22 cellular contexts compared by ENCODE assay signal in genomic region chr5:78568676-78569075, GRCh38.
A peak's percentile ranks its signal among the peaks of the same experiment; 100 is the strongest.
DNase-seq lines count a peak whose midpoint lies in the region; ATAC-seq, FAIRE-seq and TF ChIP-seq lines count a peak whose summit lies in the region.
"Had no signal": no experiment of that assay in that cellular context is flagged by ENCODE, and none has a peak within 500 bp of the region (broad histone marks: within the 10 kb centered on the region; RNA-seq: fewer than 3 reads in every experiment).

No MANE protein-coding gene starts in this region.

- H4K8ac ChIP-seq in trophoblast cell (ENCODE audit: low read depth, low read length), result no peak overlapping the region

- peak overlapping the region; percentile 91 for H3K27ac Mint-ChIP-seq in Calu3 (ENCODE audit: unreplicated experiment)
- peak overlapping the region; percentile 6 for H3K27ac Mint-ChIP-seq in astrocyte (ENCODE audit: unreplicated experiment)
- no peak overlapping the region for H3K27ac Mint-ChIP-seq in Caco-2 (ENCODE audit: unreplicated experiment)
- H3K27ac Mint-ChIP-seq in activated naive CD4-positive, alpha-beta T cell treated with anti-CD3 and anti-CD28 coated beads for 36 hours, result no peak overlapping the region
- H3K27ac Mint-ChIP-seq: activated CD8-positive, alpha-beta memory T cell treated with anti-CD3 and anti-CD28 coated beads, Interleukin-2, amount 10 ng/mL, durations not matched to agents 7 days and 5 days; activated naive CD8-positive, alpha-beta T cell treated with anti-CD3 and anti-CD28 coated beads, Interleukin-2, amount 50 U/mL, for 24 hours; effector memory CD8-positive, alpha-beta T cell; IgD-negative memory B cell; progenitor cell of endocrine pancreas; stimulated activated naive CD8-positive, alpha-beta T cell treated with anti-CD3 and anti-CD28 coated beads, Interleukin-15, Interleukin-2, amounts not matched to agents 100 ng/mL and 50 ng/mL, for 24 hours had no signal

- H3K4ac ChIP-seq in trophoblast cell (ENCODE audit: low read depth, low read length), result peak overlapping the region; percentile 40

- BruUV-seq in Calu3 (replicated peaks; lab: Mats Ljungman, UMichigan), result no TSS peak
- no TSS peak for BruUV-seq in Caco-2 (replicated peaks; lab: Mats Ljungman, UMichigan)

- H3K18ac ChIP-seq in trophoblast cell (ENCODE audit: low read length), result no peak overlapping the region

- H3K79me2 ChIP-seq in astrocyte (ENCODE audit: insufficient read depth, low read length) (peaks cover 61% of the 10 kb centered on the region), trophoblast cell (ENCODE audit: control insufficient read depth, insufficient read depth, low read length, poor library complexity) (peaks cover 2% of the 10 kb centered on the region)

- H4K20me1 ChIP-seq in astrocyte (ENCODE audit: insufficient read depth, low read length), result peaks cover 16% of the 10 kb centered on the region
- H4K20me1 ChIP-seq: BLaER1 treated with 17β-estradiol and CSF1 and Interleukin-3, amounts not matched to agents 10 nM and 100 nM had no signal

- H3K14ac ChIP-seq in trophoblast cell (ENCODE audit: low read length), result no peak overlapping the region

- ATAC-seq in HG02610 (IDR thresholded peaks at IDR 0.05; ENCODE audit: unreplicated experiment), result no peak
- ATAC-seq: activated CD8-positive, alpha-beta memory T cell treated with anti-CD3 and anti-CD28 coated beads, Interleukin-2, amount 10 ng/mL, durations not matched to agents 7 days and 5 days; activated naive CD8-positive, alpha-beta T cell treated with anti-CD3 and anti-CD28 coated beads, Interleukin-2, amount 50 U/mL, for 24 hours; effector memory CD8-positive, alpha-beta T cell had no signal

- H3K9ac ChIP-seq in astrocyte (ENCODE audit: low read length), result no peak overlapping the region
- H3K9ac ChIP-seq in trophoblast cell (ENCODE audit: low read length), result no peak overlapping the region
- H3K9ac ChIP-seq: BLaER1 treated with 17β-estradiol and CSF1 and Interleukin-3, amounts not matched to agents 10 nM and 100 nM had no signal

- H2BK120ac ChIP-seq in trophoblast cell (ENCODE audit: insufficient read depth, low read length, poor library complexity), result no peak overlapping the region

- H2BK5ac ChIP-seq in trophoblast cell (ENCODE audit: low read depth, low read length, poor library complexity), result no peak overlapping the region

- CTCF ChIA-PET in Calu3 (lab: Charles Lee), result interaction anchor here (1.1 to 1.8 kb wide), 4 partner anchors 8 to 70 kb away, joined by 3 to 7 read pairs (median 4); no protein-coding TSS in a partner anchor
- CTCF ChIA-PET in Caco-2 (lab: Charles Lee), result no interaction called here
- CTCF ChIA-PET in activated naive CD4-positive, alpha-beta T cell treated with anti-CD3 and anti-CD28 coated beads for 36 hours (lab: Charles Lee), result no interaction called here

- H3K27me3 ChIP-seq in astrocyte (ENCODE audit: insufficient read depth, low read length), result no peaks in the 10 kb centered on the region
- H3K27me3 ChIP-seq in layer of hippocampus (ENCODE audit: control insufficient read depth, insufficient read depth, low read length), result no peaks in the 10 kb centered on the region
- H3K27me3 ChIP-seq in trophoblast cell (ENCODE audit: insufficient read depth, low read length), result no peaks in the 10 kb centered on the region
- no peaks in the 10 kb centered on the region for H3K27me3 ChIP-seq in Caco-2 (replicated peaks; ENCODE audit: control insufficient read depth, insufficient read depth, low read length)
- H3K27me3 ChIP-seq: BLaER1 treated with 17β-estradiol and CSF1 and Interleukin-3, amounts not matched to agents 10 nM and 100 nM had no signal

- H3K36me3 ChIP-seq in astrocyte (ENCODE audit: insufficient read depth, low read length) (no peaks in the 10 kb centered on the region), trophoblast cell (ENCODE audit: control insufficient read depth in 1 of 2, insufficient read depth in 2 of 2, low read length in 2 of 2) (no peaks in the 10 kb centered on the region), Caco-2 (ENCODE audit: control insufficient read depth, insufficient read depth, low read length) (no peaks in the 10 kb centered on the region)

- H3K4me3 Mint-ChIP-seq in Calu3 (ENCODE audit: low read depth, unreplicated experiment) (peak overlapping the region; percentile 44), astrocyte (ENCODE audit: unreplicated experiment) (no peak overlapping the region), Caco-2 (ENCODE audit: unreplicated experiment) (no peak overlapping the region)
- no peak overlapping the region for H3K4me3 Mint-ChIP-seq in activated naive CD4-positive, alpha-beta T cell treated with anti-CD3 and anti-CD28 coated beads for 36 hours
- H3K4me3 Mint-ChIP-seq: activated CD8-positive, alpha-beta memory T cell treated with anti-CD3 and anti-CD28 coated beads, Interleukin-2, amount 10 ng/mL, durations not matched to agents 7 days and 5 days; activated naive CD8-positive, alpha-beta T cell treated with anti-CD3 and anti-CD28 coated beads, Interleukin-2, amount 50 U/mL, for 24 hours; effector memory CD8-positive, alpha-beta T cell; stimulated activated naive CD8-positive, alpha-beta T cell treated with anti-CD3 and anti-CD28 coated beads, Interleukin-15, Interleukin-2, amounts not matched to agents 100 ng/mL and 50 ng/mL, for 24 hours had no signal

- H3K4me2 ChIP-seq in astrocyte (ENCODE audit: low read length) (no peak overlapping the region), trophoblast cell (ENCODE audit: low read length) (no peak overlapping the region)

- H2AK5ac ChIP-seq in trophoblast cell (ENCODE audit: low read length), result peak overlapping the region; percentile 35

- intact Hi-C loops in Calu3 (cut with micrococcal nuclease; ENCODE audit: unreplicated experiment) (loop anchor here (5.0 to 10.0 kb wide), 2 partner anchors 34 to 56 kb away; no protein-coding TSS in a partner anchor), Caco-2 (cut with micrococcal nuclease; ENCODE audit: unreplicated experiment) (no loop called here)
- intact Hi-C loops in activated naive CD4-positive, alpha-beta T cell treated with anti-CD3 and anti-CD28 coated beads for 36 hours (cut with micrococcal nuclease), result no loop called here

- H3K36me3 Mint-ChIP-seq in Calu3 (ENCODE audit: insufficient read depth, unreplicated experiment) (peaks cover 17% of the 10 kb centered on the region), astrocyte (ENCODE audit: low read depth, unreplicated experiment) (no peaks in the 10 kb centered on the region), Caco-2 (ENCODE audit: insufficient read depth, unreplicated experiment) (peaks cover 13% of the 10 kb centered on the region)
- H3K36me3 Mint-ChIP-seq in activated naive CD4-positive, alpha-beta T cell treated with anti-CD3 and anti-CD28 coated beads for 36 hours (ENCODE audit: low read depth), result no peaks in the 10 kb centered on the region
- H3K36me3 Mint-ChIP-seq: activated CD8-positive, alpha-beta memory T cell treated with anti-CD3 and anti-CD28 coated beads, Interleukin-2, amount 10 ng/mL, durations not matched to agents 7 days and 5 days had no signal

- no CpG with 5 or more reads among the region's 3 CpGs for WGBS in trophoblast cell (ENCODE audit: extremely low coverage, insufficient coverage, insufficient read length)

- FAIRE-seq in astrocyte (lab: Jason Lieb, UNC), result no peak

- TF ChIP-seq CTCF in Calu3 (IDR thresholded peaks at IDR 0.05; ENCODE audit: unreplicated experiment) (no peak), astrocyte (IDR thresholded peaks at IDR 0.05; ENCODE audit: insufficient read depth, low read depth, low read length) (no peak), Caco-2 (IDR thresholded peaks at IDR 0.05; ENCODE audit: insufficient read depth in 1 of 2, low read depth in 1 of 2, low read length in 1 of 2, severe bottlenecking in 1 of 2, unreplicated experiment in 1 of 2) (no peak)

- POLR2A ChIA-PET in Caco-2 (lab: Charles Lee), result no interaction called here

- H3K4me1 ChIP-seq in astrocyte (ENCODE audit: insufficient read depth, low read length), result peaks cover 28% of the 10 kb centered on the region
- peaks cover 3 to 7% of the 10 kb centered on the region in 2 experiments for H3K4me1 ChIP-seq in trophoblast cell (ENCODE audit: control insufficient read depth in 1 of 2, insufficient read depth in 2 of 2, low read length in 2 of 2)
- H3K4me1 ChIP-seq in Caco-2, result peaks cover 9% of the 10 kb centered on the region; the same call in 1 of the 2 replicates

- no peak overlapping the region for H2AFZ ChIP-seq in astrocyte (ENCODE audit: low read depth, low read length)
- H2AFZ ChIP-seq in trophoblast cell (ENCODE audit: insufficient read depth, low read length, poor library complexity), result no peak overlapping the region

- H3K27me3 Mint-ChIP-seq in Calu3 (ENCODE audit: unreplicated experiment) (no peaks in the 10 kb centered on the region), astrocyte (ENCODE audit: low read depth, unreplicated experiment) (no peaks in the 10 kb centered on the region), Caco-2 (ENCODE audit: insufficient read depth, unreplicated experiment) (no peaks in the 10 kb centered on the region)
- H3K27me3 Mint-ChIP-seq in activated naive CD4-positive, alpha-beta T cell treated with anti-CD3 and anti-CD28 coated beads for 36 hours (ENCODE audit: low read depth), result peaks cover 6% of the 10 kb centered on the region
- H3K27me3 Mint-ChIP-seq: IgD-negative memory B cell, progenitor cell of endocrine pancreas had no signal

- no peak overlapping the region for H2BK12ac ChIP-seq in trophoblast cell (ENCODE audit: low read length)

- H3K4me3 ChIP-seq in astrocyte (ENCODE audit: insufficient read depth, low read depth, low read length) (no peak overlapping the region), trophoblast cell (ENCODE audit: low read depth, low read length) (no peak overlapping the region), Caco-2 (ENCODE audit: low read depth, low read length) (no peak overlapping the region)
- H3K4me3 ChIP-seq: BLaER1 treated with 17β-estradiol and CSF1 and Interleukin-3, amounts not matched to agents 10 nM and 100 nM had no signal

- H4K12ac ChIP-seq in trophoblast cell (ENCODE audit: low read depth, low read length), result no peak overlapping the region

- peaks cover 45% of the 10 kb centered on the region for H3K4me1 Mint-ChIP-seq in Calu3 (ENCODE audit: low read depth, unreplicated experiment)
- peaks cover 34% of the 10 kb centered on the region for H3K4me1 Mint-ChIP-seq in astrocyte (ENCODE audit: low read depth, unreplicated experiment)
- peaks cover 20% of the 10 kb centered on the region for H3K4me1 Mint-ChIP-seq in Caco-2 (ENCODE audit: low read depth, unreplicated experiment)
- H3K4me1 Mint-ChIP-seq in activated naive CD4-positive, alpha-beta T cell treated with anti-CD3 and anti-CD28 coated beads for 36 hours (ENCODE audit: low read depth), result no peaks in the 10 kb centered on the region

- H4K91ac ChIP-seq in trophoblast cell (ENCODE audit: low read depth, low read length), result no peak overlapping the region

- no peaks in the 10 kb centered on the region for H3K9me3 ChIP-seq in astrocyte (ENCODE audit: insufficient read depth, low read depth, low read length)
- no peaks in the 10 kb centered on the region for H3K9me3 ChIP-seq in trophoblast cell (ENCODE audit: insufficient read depth, low read depth, low read length)
- 0 out of 2 replicates have a peak, but pooled peaks cover 7% of the 10 kb centered on the region for H3K9me3 ChIP-seq in Caco-2

- H3K9me3 Mint-ChIP-seq in Calu3 (ENCODE audit: low read depth, unreplicated experiment) (no peaks in the 10 kb centered on the region), astrocyte (ENCODE audit: unreplicated experiment) (no peaks in the 10 kb centered on the region), Caco-2 (ENCODE audit: unreplicated experiment) (no peaks in the 10 kb centered on the region)
- H3K9me3 Mint-ChIP-seq in activated naive CD4-positive, alpha-beta T cell treated with anti-CD3 and anti-CD28 coated beads for 36 hours, result no peaks in the 10 kb centered on the region
- H3K9me3 Mint-ChIP-seq: activated naive CD8-positive, alpha-beta T cell treated with anti-CD3 and anti-CD28 coated beads, Interleukin-2, amount 50 U/mL, for 24 hours; stimulated activated naive CD8-positive, alpha-beta T cell treated with anti-CD3 and anti-CD28 coated beads, Interleukin-15, Interleukin-2, amounts not matched to agents 100 ng/mL and 50 ng/mL, for 24 hours had no signal

- no peaks in the 10 kb centered on the region for H3K79me1 ChIP-seq in trophoblast cell (ENCODE audit: low read length)

- peak overlapping the region; percentile 78 for H3K23ac ChIP-seq in trophoblast cell (ENCODE audit: low read length)

- no peak overlapping the region for H3K27ac ChIP-seq in astrocyte (ENCODE audit: low read depth, low read length)
- H3K27ac ChIP-seq in layer of hippocampus (ENCODE audit: low read depth, low read length), result peak overlapping the region; percentile 27
- H3K27ac ChIP-seq in trophoblast cell (ENCODE audit: low read depth, low read length), result no peak overlapping the region
- H3K27ac ChIP-seq: HL-60 had no signal

- DNase-seq in Calu3 (no peak), astrocyte (ENCODE audit: low read depth) (no peak), trophoblast cell (no peak), HUDEP-2 (lab: John Stamatoyannopoulos, UW; ENCODE audit: unreplicated experiment in 76 of 76) (no peak), Caco-2 (no peak)
- DNase-seq in activated naive CD4-positive, alpha-beta T cell treated with anti-CD3 and anti-CD28 coated beads for 36 hours, result no peak
- DNase-seq: activated CD4-positive, alpha-beta T cell treated with anti-CD3 and anti-CD28 coated beads for 4 hours; activated CD8-positive, alpha-beta memory T cell treated with anti-CD3 and anti-CD28 coated beads, Interleukin-2, amount 10 ng/mL, durations not matched to agents 7 days and 5 days; activated naive CD8-positive, alpha-beta T cell treated with anti-CD3 and anti-CD28 coated beads, Interleukin-2, amount 50 U/mL, for 24 hours; central memory CD4-positive, alpha-beta T cell; effector memory CD8-positive, alpha-beta T cell; GDM1; left ventricle myocardium superior; NK-92 treated with Interleukin-12 subunit alpha and Interleukin-12 subunit beta, amount 100 ng/mL, for 24 hours; stimulated activated CD4-positive, alpha-beta T cell treated with anti-CD3 and anti-CD28 coated beads, Interleukin-2, amount 100 ng/mL, for 48 hours had no signal

Comparison
In these comparisons a context has a peak if more than half of its experiments do, and no peak if none do; other contexts are left out.
1. H3K27ac Mint-ChIP-seq: peak in Calu3 (single experiment) and astrocyte (single experiment); none in Caco-2 (single experiment) and activated naive CD4-positive, alpha-beta T cell treated with anti-CD3 and anti-CD28 coated beads for 36 hours (single experiment).